Comparison of ENCODE assay signal across 14 cellular contexts in the genomic region with DNA sequence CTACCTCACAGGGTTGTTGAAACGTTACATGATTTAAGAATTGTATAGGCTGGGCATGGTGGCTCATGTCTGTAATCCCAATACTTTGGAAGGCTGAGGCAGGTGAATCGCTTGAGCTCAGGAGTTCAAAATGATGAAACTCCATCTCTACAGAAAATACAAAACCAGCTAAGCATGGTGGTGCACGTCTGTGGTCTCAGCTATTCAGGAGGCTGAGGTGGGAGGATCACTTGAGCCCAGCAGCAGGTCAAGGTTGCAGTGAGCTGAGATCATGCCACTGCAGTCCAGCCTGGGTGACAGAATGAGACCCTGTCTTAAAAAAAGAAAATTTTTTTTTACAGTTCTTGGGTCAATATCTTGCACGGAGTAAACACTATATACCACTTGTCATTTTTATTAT. TPM values are rescaled to one million over a fixed set of nuclear protein-coding genes. Genes with fewer than 3 reads are reported as not detected.
DNase-seq lines count a peak whose midpoint lies in the region; ATAC-seq lines count a peak whose summit lies in the region.
"Had no signal": no experiment of that assay in that cellular context is flagged by ENCODE, and none has a peak within 500 bp of the region (broad histone marks: within the 10 kb centered on the region; RNA-seq: fewer than 3 reads in every experiment).

No MANE protein-coding gene starts in this region.

- H3K9me3 ChIP-seq in BLaER1: no peaks in the 10 kb centered on the region
- no peaks in the 10 kb centered on the region for H3K9me3 ChIP-seq in adipocyte (ENCODE audit: control insufficient read depth, low read length)
- H3K9me3 ChIP-seq in skeletal muscle tissue (ENCODE audit: control insufficient read depth in 3 of 3, low read length in 3 of 3): no peaks in the 10 kb centered on the region
- H3K9me3 ChIP-seq: SJSA1 had no signal

- H3K27me3 ChIP-seq in BLaER1 (no peaks in the 10 kb centered on the region), adipocyte (replicated peaks; ENCODE audit: control insufficient read depth, insufficient read depth, low read length) (no peaks in the 10 kb centered on the region), skeletal muscle tissue (ENCODE audit: control insufficient read depth in 3 of 3, insufficient read depth in 3 of 3, low read length in 3 of 3) (no peaks in the 10 kb centered on the region)
- H3K27me3 ChIP-seq: SJSA1 had no signal

- peaks cover 30% of the 10 kb centered on the region for H4K20me1 ChIP-seq in BLaER1

- ATAC-seq in GM19452 (IDR thresholded peaks at IDR 0.05; ENCODE audit: unreplicated experiment) (no peak), HG02973 (IDR thresholded peaks at IDR 0.05; ENCODE audit: unreplicated experiment) (no peak), HG02642 (IDR thresholded peaks at IDR 0.05; ENCODE audit: poor library complexity, unreplicated experiment) (no peak)

- H3K27ac ChIP-seq in BLaER1: no peak overlapping the region
- peak overlapping the region; percentile 98 for H3K27ac ChIP-seq in skeletal muscle tissue (ENCODE audit: low read depth, low read length)

- H3K4me1 ChIP-seq in BLaER1 (peaks cover 85% of the 10 kb centered on the region), adipocyte (ENCODE audit: control insufficient read depth, insufficient read depth, low read length) (peaks cover 84% of the 10 kb centered on the region), skeletal muscle tissue (ENCODE audit: control insufficient read depth in 3 of 3, insufficient read depth in 3 of 3, low read length in 3 of 3) (peaks cover 44 to 76% (median 65%) of the 10 kb centered on the region in 3 donors)

- peak overlapping the region; percentile 78 for H3K4me2 ChIP-seq in BLaER1

- no peak for DNase-seq in adipocyte (ENCODE audit: low read depth)
- DNase-seq in islet precursor cell: peak; percentile 70
- DNase-seq in NK-92 treated with Interleukin-12 subunit alpha and Interleukin-12 subunit beta, amount 100 ng/mL, for 24 hours (lab: John Stamatoyannopoulos, UW): no peak
- DNase-seq: activated CD4-positive, CD25-positive, alpha-beta regulatory T cell; activated T-cell treated with anti-CD3 and anti-CD28 coated beads, Interleukin-2, amount 50 U/mL, for 1 hour; KG1; NCI-H2029; NCI-H82 had no signal

- H3K36me3 ChIP-seq in BLaER1: peaks cover 19% of the 10 kb centered on the region
- peaks cover 18% of the 10 kb centered on the region for H3K36me3 ChIP-seq in adipocyte (ENCODE audit: control insufficient read depth, insufficient read depth, low read length, severe bottlenecking)
- H3K36me3 ChIP-seq in skeletal muscle tissue (ENCODE audit: control insufficient read depth in 3 of 3, insufficient read depth in 3 of 3, low read length in 3 of 3): peaks cover 10 to 13% (median 11%) of the 10 kb centered on the region in 3 donors

- H3K9ac ChIP-seq in BLaER1 (no peak overlapping the region), adipocyte (ENCODE audit: low read length) (peak overlapping the region; percentile 31), skeletal muscle tissue (ENCODE audit: low read depth in 1 of 3, low read length in 3 of 3) (peak overlapping the region in 2 of 3 donors; percentile 5 to 68)

- H3K4me3 ChIP-seq in BLaER1 (no peak overlapping the region), adipocyte (ENCODE audit: low read length) (no peak overlapping the region), skeletal muscle tissue (ENCODE audit: low read length in 3 of 3) (no peak overlapping the region)
- H3K4me3 ChIP-seq: SJSA1 had no signal

RNA-seq across cellular contexts. Expression of a gene that starts 8.2 kb away (rescaled TPM):
- 8.9 TPM for total RNA-seq in skeletal muscle tissue

RNA-seq across cellular contexts. Expression of a gene that starts 39.3 kb away (rescaled TPM):
- 251 TPM for total RNA-seq in skeletal muscle tissue
- total RNA-seq: SJSA1 had no signal

RNA-seq across cellular contexts. Expression of a gene that starts 46.1 kb away (rescaled TPM):
- total RNA-seq in skeletal muscle tissue: 42.8 TPM
